In genomic region chr10:126972622-126973414, GRCh38 we compare ENCODE assay signal across 8 cellular contexts.
A peak's percentile ranks its signal among the peaks of the same experiment; 100 is the strongest.
DNase-seq lines count a peak whose midpoint lies in the region; TF ChIP-seq lines count a peak whose summit lies in the region.

No MANE protein-coding gene starts in this region.

- peaks cover 43% of the 10 kb centered on the region for H3K36me3 Mint-ChIP-seq in nephron (ENCODE audit: low read depth)

- H3K4me3 ChIP-seq in epithelial cell of esophagus (ENCODE audit: low read length): no peak overlapping the region

- TF ChIP-seq CTCF in epithelial cell of esophagus (IDR thresholded peaks at IDR 0.05; ENCODE audit: insufficient read depth, low read depth, low read length, missing control alignments) (no peak), nephron (IDR thresholded peaks at IDR 0.05; ENCODE audit: unreplicated experiment in 3 of 3) (no peak)

- no peaks in the 10 kb centered on the region for H3K27me3 Mint-ChIP-seq in nephron (ENCODE audit: low read depth)

- H3K9me3 Mint-ChIP-seq in nephron: no peaks in the 10 kb centered on the region

- in situ Hi-C loops in G401 (cut with HindIII; ENCODE audit: low sequenced_read_pairs): no loop called here

- peak overlapping the region; percentile 87 to 95 (median 92) for H3K27ac Mint-ChIP-seq in nephron

- peak; percentile 88 for DNase-seq in AG08395 (ENCODE audit: low spot score)
- DNase-seq in LHCN-M2 (ENCODE audit: low read depth): peak; percentile 70
- peak; percentile 76 for DNase-seq in epithelial cell of esophagus (ENCODE audit: low read depth)
- DNase-seq in stimulated activated CD4-positive, alpha-beta T cell treated with anti-CD3 and anti-CD28 coated beads, Interleukin-4, amount 100 ng/mL, for 4 hours: no peak
- no peak for DNase-seq in G401 (ENCODE audit: low spot score)
- DNase-seq in NCI-H524 (lab: John Stamatoyannopoulos, UW): no peak
- no peak for DNase-seq in NCI-H2029 treated with DMSO at 0.1 percent for 48 hours (lab: John Stamatoyannopoulos, UW)

- H3K4me3 Mint-ChIP-seq in nephron: peak overlapping the region in 2 of 3 experiments; percentile 6 to 40

- peaks cover 21% of the 10 kb centered on the region for H3K4me1 Mint-ChIP-seq in nephron

Comparison
In these comparisons a context has a peak if more than half of its experiments do, and no peak if none do; other contexts are left out.
1. DNase-seq: peak in AG08395 (single experiment), LHCN-M2 (single experiment) and epithelial cell of esophagus (single experiment); none in stimulated activated CD4-positive, alpha-beta T cell treated with anti-CD3 and anti-CD28 coated beads, Interleukin-4, amount 100 ng/mL, for 4 hours (0 of 2), G401 (single experiment), NCI-H524 (0 of 2) and NCI-H2029 treated with DMSO at 0.1 percent for 48 hours (single experiment).